ENCODE assay signal across 21 cellular contexts in genomic region chr12:586318-587071, GRCh38.
DNase-seq lines count a peak whose midpoint lies in the region; ATAC-seq and TF ChIP-seq lines count a peak whose summit lies in the region.
"Had no signal": no experiment of that assay in that cellular context is flagged by ENCODE, and none has a peak within 500 bp of the region (broad histone marks: within the 10 kb centered on the region; RNA-seq: fewer than 3 reads in every experiment).

No MANE protein-coding gene starts in this region.

- no peak for DNase-seq in left ventricle myocardium inferior
- DNase-seq in heart right ventricle, result no peak
- peak in 2 of 3 donors; percentile 23 to 30 for DNase-seq in Peyer's patch
- no peak for DNase-seq in right lobe of liver
- no peak for DNase-seq in AG08395 (ENCODE audit: low spot score)
- no peak for DNase-seq in SW480 (ENCODE audit: low spot score)
- no peak for DNase-seq in NCI-H2196 (lab: John Stamatoyannopoulos, UW; ENCODE audit: unreplicated experiment)
- DNase-seq: CD4-positive, alpha-beta T cell; COR-L47; DMS 273 treated with DMSO at 0.1 percent for 48 hours; DMS79 treated with DMSO at 0.1 percent for 48 hours; H7; KBM-7; NCI-H1105; NCI-H2029 treated with DMSO at 0.1 percent for 48 hours; NCI-H2171; SHP77 had no signal

- H3K4me1 ChIP-seq in left ventricle myocardium inferior (peaks cover 37% of the 10 kb centered on the region), heart right ventricle (peaks cover 2 to 32% (median 10%) of the 10 kb centered on the region in 9 donors), Peyer's patch (no peaks in the 10 kb centered on the region), right lobe of liver (peaks cover 0 to 43% (median 19%) of the 10 kb centered on the region in 4 donors)

- H3K27ac ChIP-seq in left ventricle myocardium inferior (replicated peaks), result peak overlapping the region; percentile 44
- H3K27ac ChIP-seq in heart right ventricle, result peak overlapping the region in 3 of 10 donors; percentile 20 to 35 (median 23)
- no peak overlapping the region for H3K27ac ChIP-seq in Peyer's patch
- H3K27ac ChIP-seq in right lobe of liver, result peak overlapping the region in 2 of 3 donors; percentile 43 to 54
- H3K27ac ChIP-seq: HL-60, SK-N-MC had no signal

- H3K36me3 ChIP-seq in left ventricle myocardium inferior, result peaks cover 4% of the 10 kb centered on the region
- H3K36me3 ChIP-seq in heart right ventricle, result no peaks in the 10 kb centered on the region
- H3K36me3 ChIP-seq in Peyer's patch, result no peaks in the 10 kb centered on the region
- H3K36me3 ChIP-seq in right lobe of liver, result no peaks in the 10 kb centered on the region

- H3K9me3 ChIP-seq in left ventricle myocardium inferior (replicated peaks) (peaks cover 8% of the 10 kb centered on the region), heart right ventricle (peaks cover 0 to 8% (median 0%) of the 10 kb centered on the region in 11 donors), Peyer's patch (no peaks in the 10 kb centered on the region), right lobe of liver (no peaks in the 10 kb centered on the region)
- H3K9me3 ChIP-seq: A549 had no signal

- 88 to 89% methylated on average over 16 of the region's 16 CpGs for WGBS in heart right ventricle, 2 donors
- 33% methylated on average over 3 of the region's 16 CpGs for WGBS in right lobe of liver (ENCODE audit: insufficient coverage, low coverage, low lambda C conversion rate, missing lambda C conversion rate)

- H3K27me3 ChIP-seq in left ventricle myocardium inferior (ENCODE audit: low read depth), result no peaks in the 10 kb centered on the region
- no peaks in the 10 kb centered on the region for H3K27me3 ChIP-seq in heart right ventricle
- H3K27me3 ChIP-seq in Peyer's patch, result no peaks in the 10 kb centered on the region
- H3K27me3 ChIP-seq in right lobe of liver, result no peaks in the 10 kb centered on the region

- intact Hi-C loops in left ventricle myocardium inferior (cut with micrococcal nuclease), result no loop called here
- intact Hi-C loops in heart right ventricle (cut with DNase I), result no loop called here
- intact Hi-C loops in right lobe of liver (cut with DNase I), result loop anchor here (10.0 kb wide), 1 partner anchor 58 kb away; no protein-coding TSS in a partner anchor

- TF ChIP-seq CTCF in left ventricle myocardium inferior (IDR thresholded peaks at IDR 0.05; ENCODE audit: borderline replicate concordance), result no peak
- TF ChIP-seq CTCF in heart right ventricle (IDR thresholded peaks at IDR 0.05), result no peak
- no peak for TF ChIP-seq CTCF in Peyer's patch (IDR thresholded peaks at IDR 0.05)
- TF ChIP-seq CTCF in right lobe of liver (IDR thresholded peaks at IDR 0.05), result no peak

- no peak for ATAC-seq in heart right ventricle
- ATAC-seq in right lobe of liver, result peak in 2 of 4 donors; percentile 1 to 3
- no peak for ATAC-seq in GM19452 (IDR thresholded peaks at IDR 0.05; ENCODE audit: unreplicated experiment)

- TF ChIP-seq POLR2A in Peyer's patch (IDR thresholded peaks at IDR 0.05), result no peak
- TF ChIP-seq POLR2A in right lobe of liver (IDR thresholded peaks at IDR 0.05), result no peak

- H3K4me3 ChIP-seq in left ventricle myocardium inferior (no peak overlapping the region), heart right ventricle (no peak overlapping the region), Peyer's patch (no peak overlapping the region), right lobe of liver (no peak overlapping the region)
- H3K4me3 ChIP-seq: A549, SK-N-MC had no signal

Comparison
In these comparisons a context has a peak if more than half of its experiments do, and no peak if none do; other contexts are left out.
1. DNase-seq: peak in Peyer's patch (2 of 3); none in left ventricle myocardium inferior (single experiment), heart right ventricle (0 of 2), right lobe of liver (0 of 3), AG08395 (single experiment), SW480 (single experiment) and NCI-H2196 (single experiment).
2. H3K27ac ChIP-seq: peak in left ventricle myocardium inferior (single experiment) and right lobe of liver (2 of 3); none in Peyer's patch (0 of 4).
3. intact Hi-C loops: an anchor here in right lobe of liver (10.0 kb wide); none called in left ventricle myocardium inferior and heart right ventricle.